Comparison of ENCODE assay signal across 8 cellular contexts in the genomic region with DNA sequence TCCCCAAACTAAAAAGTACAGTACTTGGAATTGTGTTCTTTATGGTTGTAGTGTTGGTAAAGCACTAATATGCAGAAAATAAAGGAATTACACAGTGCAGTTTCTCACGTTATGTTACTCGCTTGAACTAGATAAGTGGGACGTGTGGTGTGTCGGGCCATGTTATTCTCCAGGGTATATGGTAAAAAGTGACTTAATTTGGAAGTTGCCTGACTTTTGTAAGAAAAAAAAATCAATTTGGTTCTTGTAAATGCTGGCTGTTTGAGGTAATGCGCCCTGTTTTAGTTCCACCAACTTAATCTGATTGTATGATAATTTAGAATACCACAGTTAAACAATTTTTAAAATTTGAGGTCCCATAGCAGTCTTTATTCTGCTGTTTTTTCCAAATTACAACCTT. TPM values are rescaled to one million over a fixed set of nuclear protein-coding genes. Genes with fewer than 3 reads are reported as not detected.
DNase-seq lines count a peak whose midpoint lies in the region; ATAC-seq and TF ChIP-seq lines count a peak whose summit lies in the region.

No MANE protein-coding gene starts in this region.

- no peaks in the 10 kb centered on the region for H3K27me3 ChIP-seq in SK-N-SH (ENCODE audit: insufficient read depth)

- 44% methylated on average over 5 of the region's 5 CpGs for WGBS in SK-N-SH (ENCODE audit: low lambda C conversion rate)

- peaks cover 38% of the 10 kb centered on the region for H4K20me1 ChIP-seq in SK-N-SH (ENCODE audit: insufficient read depth)

- peak overlapping the region; percentile 100 for H3K4me3 Mint-ChIP-seq in T-helper 2 cell treated with Interferon-gamma antibody and Interleukin-4, amounts not matched to agents 5 μg/mL and 100 μg/mL, for 36 hours
- H3K4me3 Mint-ChIP-seq in stimulated activated effector memory CD8-positive, alpha-beta T cell treated with anti-CD3 and anti-CD28 coated beads, Interleukin-12 subunit alpha, Interleukin-12 subunit beta, amount 100 ng/mL, for 72 hours = peak overlapping the region; percentile 96

- H3K4me3 ChIP-seq in SK-N-SH (ENCODE audit: low read depth in 2 of 2, low read length in 1 of 2) (peak overlapping the region; percentile 85 to 91; a peak in 3 of 4 replicates), fibroblast of pulmonary artery (replicated peaks; ENCODE audit: low read depth, low read length) (peak overlapping the region; percentile 93)

- no peak for TF ChIP-seq EP300 in SK-N-SH (IDR thresholded peaks at IDR 0.05; ENCODE audit: borderline replicate concordance in 1 of 2, low read depth in 1 of 2, low read length in 1 of 2)

- H3K79me2 ChIP-seq in SK-N-SH (ENCODE audit: insufficient read depth) = peaks cover 89% of the 10 kb centered on the region

- no peaks in the 10 kb centered on the region for H3K9me3 ChIP-seq in SK-N-SH

- no peak overlapping the region for H2AFZ ChIP-seq in SK-N-SH (ENCODE audit: low read depth)

- H3K36me3 Mint-ChIP-seq in T-helper 2 cell treated with Interferon-gamma antibody and Interleukin-4, amounts not matched to agents 5 μg/mL and 100 μg/mL, for 36 hours (ENCODE audit: low read depth) = peaks cover 56% of the 10 kb centered on the region
- peaks cover 92% of the 10 kb centered on the region for H3K36me3 Mint-ChIP-seq in stimulated activated effector memory CD8-positive, alpha-beta T cell treated with anti-CD3 and anti-CD28 coated beads, Interleukin-12 subunit alpha, Interleukin-12 subunit beta, amount 100 ng/mL, for 72 hours

- TF ChIP-seq RAD21 in SK-N-SH (IDR thresholded peaks at IDR 0.05; ENCODE audit: low read length) = no peak

- DNase-seq in SK-N-SH (peak; percentile 21), fibroblast of pulmonary artery (ENCODE audit: low read depth) (no peak), HuH-7 (ENCODE audit: low spot score) (no peak)
- no peak for DNase-seq in T-helper 2 cell treated with Interferon-gamma antibody and Interleukin-4, amounts not matched to agents 5 μg/mL and 100 μg/mL, for 36 hours (ENCODE audit: low spot score)
- DNase-seq in stimulated activated effector memory CD8-positive, alpha-beta T cell treated with anti-CD3 and anti-CD28 coated beads, Interleukin-12 subunit alpha, Interleukin-12 subunit beta, amount 100 ng/mL, for 72 hours (ENCODE audit: low spot score in 2 of 2) = peak in 1 of 2 donors; percentile 45

- peaks cover 15 to 22% of the 10 kb centered on the region in 2 experiments for H3K4me1 ChIP-seq in SK-N-SH (ENCODE audit: control insufficient read depth in 1 of 2, insufficient read depth in 2 of 2, low read depth in 1 of 2, low read length in 1 of 2)

- TF ChIP-seq CTCF in SK-N-SH (IDR thresholded peaks at IDR 0.05) (peak; percentile 14; the same call in 1 of the 2 replicates), fibroblast of pulmonary artery (IDR thresholded peaks at IDR 0.05; ENCODE audit: low read length, missing control alignments) (no peak)

- H3K9me2 ChIP-seq in SK-N-SH = no peaks in the 10 kb centered on the region

- CTCF ChIA-PET in SK-N-SH (lab: Yijun Ruan, JAX) = interaction anchor here (1.4 kb wide), 1 partner anchor 35 kb away, joined by 5 read pairs; no protein-coding TSS in a partner anchor

- ATAC-seq in SK-N-SH treated with all-trans-retinoic acid at 6 μM for 48 hours = no peak
- ATAC-seq in stimulated activated effector memory CD8-positive, alpha-beta T cell treated with anti-CD3 and anti-CD28 coated beads, Interleukin-12 subunit alpha, Interleukin-12 subunit beta, amount 100 ng/mL, for 72 hours = no peak
- no peak for ATAC-seq in HG03565 (IDR thresholded peaks at IDR 0.05; ENCODE audit: unreplicated experiment)
- no peak for ATAC-seq in esophagus mucosa

- POLR2A ChIA-PET in SK-N-SH (lab: Yijun Ruan, JAX) = no interaction called here

- no peaks in the 10 kb centered on the region for H3K27me3 Mint-ChIP-seq in T-helper 2 cell treated with Interferon-gamma antibody and Interleukin-4, amounts not matched to agents 5 μg/mL and 100 μg/mL, for 36 hours (ENCODE audit: low read depth)

- peak overlapping the region; percentile 85 for H3K27ac Mint-ChIP-seq in T-helper 2 cell treated with Interferon-gamma antibody and Interleukin-4, amounts not matched to agents 5 μg/mL and 100 μg/mL, for 36 hours
- H3K27ac Mint-ChIP-seq in stimulated activated effector memory CD8-positive, alpha-beta T cell treated with anti-CD3 and anti-CD28 coated beads, Interleukin-12 subunit alpha, Interleukin-12 subunit beta, amount 100 ng/mL, for 72 hours = peak overlapping the region; percentile 99

- H3K4me2 ChIP-seq in SK-N-SH = peak overlapping the region; percentile 72

- peaks cover 34% of the 10 kb centered on the region for H3K4me1 Mint-ChIP-seq in T-helper 2 cell treated with Interferon-gamma antibody and Interleukin-4, amounts not matched to agents 5 μg/mL and 100 μg/mL, for 36 hours (ENCODE audit: low read depth)
- peaks cover 34% of the 10 kb centered on the region for H3K4me1 Mint-ChIP-seq in stimulated activated effector memory CD8-positive, alpha-beta T cell treated with anti-CD3 and anti-CD28 coated beads, Interleukin-12 subunit alpha, Interleukin-12 subunit beta, amount 100 ng/mL, for 72 hours

- H3K9ac ChIP-seq in SK-N-SH = peak overlapping the region; percentile 98

- H3K9me3 Mint-ChIP-seq in T-helper 2 cell treated with Interferon-gamma antibody and Interleukin-4, amounts not matched to agents 5 μg/mL and 100 μg/mL, for 36 hours = no peaks in the 10 kb centered on the region
- no peaks in the 10 kb centered on the region for H3K9me3 Mint-ChIP-seq in stimulated activated effector memory CD8-positive, alpha-beta T cell treated with anti-CD3 and anti-CD28 coated beads, Interleukin-12 subunit alpha, Interleukin-12 subunit beta, amount 100 ng/mL, for 72 hours

- peaks cover 32 to 53% of the 10 kb centered on the region in 2 experiments for H3K36me3 ChIP-seq in SK-N-SH (replicated peaks in 1 of 2; ENCODE audit: control insufficient read depth in 1 of 2, insufficient read depth in 2 of 2, low read length in 1 of 2)

- H3F3A ChIP-seq in SK-N-SH (replicated peaks; ENCODE audit: insufficient read depth) = peaks cover 57% of the 10 kb centered on the region

- H3K27ac ChIP-seq in SK-N-SH (ENCODE audit: low read depth in 2 of 2, low read length in 1 of 2) = peak overlapping the region in 1 of 2 experiments; percentile 98; a peak in 3 of 4 replicates

TF ChIP-seq in SK-N-SH, 30 proteins besides CTCF, POLR2A, EP300 and RAD21 (continues in another document):
- TF ChIP-seq TEAD4 (IDR thresholded peaks at IDR 0.05; ENCODE audit: borderline replicate concordance, insufficient read depth) = no peak
- no peak for TF ChIP-seq SMC3 (IDR thresholded peaks at IDR 0.05; ENCODE audit: low read depth, low read length)
- TF ChIP-seq TCF12 (IDR thresholded peaks at IDR 0.05) = no peak

TF ChIP-seq in SK-N-SH treated with all-trans-retinoic acid at 6 μM for 48 hours, 23 proteins besides CTCF, POLR2A, EP300 and RAD21:
- TF ChIP-seq ESRRG (CRISPR knock-in tag; IDR thresholded peaks at IDR 0.05) = no peak
- TF ChIP-seq, protein P1, sequence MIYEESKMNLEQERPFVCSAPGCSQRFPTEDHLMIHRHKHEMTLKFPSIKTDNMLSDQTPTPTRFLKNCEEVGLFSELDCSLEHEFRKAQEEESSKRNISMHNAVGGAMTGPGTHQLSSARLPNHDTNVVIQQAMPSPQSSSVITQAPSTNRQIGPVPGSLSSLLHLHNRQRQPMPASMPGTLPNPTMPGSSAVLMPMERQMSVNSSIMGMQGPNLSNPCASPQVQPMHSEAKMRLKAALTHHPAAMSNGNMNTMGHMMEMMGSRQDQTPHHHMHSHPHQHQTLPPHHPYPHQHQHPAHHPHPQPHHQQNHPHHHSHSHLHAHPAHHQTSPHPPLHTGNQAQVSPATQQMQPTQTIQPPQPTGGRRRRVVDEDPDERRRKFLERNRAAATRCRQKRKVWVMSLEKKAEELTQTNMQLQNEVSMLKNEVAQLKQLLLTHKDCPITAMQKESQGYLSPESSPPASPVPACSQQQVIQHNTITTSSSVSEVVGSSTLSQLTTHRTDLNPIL (CRISPR knock-in tag; IDR thresholded peaks at IDR 0.05; ENCODE audit: low read depth) = no peak

RNA-seq across cellular contexts. Expression of a gene that starts 4.1 kb away (rescaled TPM):
- 32.2 and 45.2 TPM in 2 replicates for polyA plus RNA-seq in SK-N-SH (2012; rRNA removed)
- polyA plus RNA-seq in SK-N-SH (2012; cell fraction: cytosol; rRNA removed) = 39.8 and 44.0 TPM in 2 replicates
- polyA plus RNA-seq in SK-N-SH (2012; cell fraction: nucleus; rRNA removed) = 21.8 and 24.4 TPM in 2 replicates
- 144 TPM for total RNA-seq in esophagus mucosa

RNA-seq across cellular contexts. Expression of a gene that starts 44.4 kb away (rescaled TPM):
- polyA plus RNA-seq in SK-N-SH (2012; rRNA removed) = 14.0 and 15.4 TPM in 2 replicates
- 15.7 and 24.6 TPM in 2 replicates for polyA plus RNA-seq in SK-N-SH (2012; cell fraction: cytosol; rRNA removed)
- 24.4 and 43.8 TPM in 2 replicates for polyA plus RNA-seq in SK-N-SH (2012; cell fraction: nucleus; rRNA removed)
- 40.1 TPM for total RNA-seq in esophagus mucosa
